Comparison of ENCODE assay signal across 22 cellular contexts in the genomic region with DNA sequence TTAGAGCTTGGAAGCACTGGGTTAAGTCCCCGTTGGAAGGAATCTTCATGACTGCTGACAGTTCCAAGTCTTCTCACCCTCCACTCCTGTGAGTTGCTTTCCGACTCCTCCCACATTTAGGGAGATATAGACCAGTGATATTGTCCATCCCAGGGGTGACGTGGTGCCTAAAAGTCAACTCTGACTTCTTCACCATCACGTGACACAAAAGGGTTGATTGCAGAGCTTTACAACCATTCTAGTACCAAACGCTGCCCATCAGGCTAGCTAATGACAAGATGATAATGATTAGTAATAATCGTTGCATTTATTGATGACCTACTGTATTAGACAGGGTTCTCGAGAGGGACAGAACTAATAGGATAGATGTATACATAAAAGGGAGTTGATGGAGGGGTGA.
"Had no signal": no experiment of that assay in that cellular context is flagged by ENCODE, and none has a peak within 500 bp of the region (broad histone marks: within the 10 kb centered on the region; RNA-seq: fewer than 3 reads in every experiment).

No MANE protein-coding gene starts in this region.

- ATAC-seq: Panc1, Right ventricle myocardium inferior, SK-N-SH treated with all-trans-retinoic acid at 6 μM for 48 hours had no signal

- DNase-seq: IMR-90, Kasumi-1, MM.1S, NCI-H1092 treated with DMSO at 0.1 percent for 48 hours, NCI-H1436, NCI-H187, NCI-H2029, NCI-H2081 treated with DMSO at 0.1 percent for 48 hours, NCI-H2171, NCI-H226, NCI-H446, NCI-H510A, NCI-H524 treated with DMSO at 0.1 percent for 48 hours, NCI-H69, NCI-H774, SHP77 treated with DMSO at 0.1 percent for 48 hours, SJCRH30 had no signal

- H3K4me2 ChIP-seq: KMS-11 had no signal

- H3K9ac ChIP-seq: KMS-11 had no signal

- H3K27ac ChIP-seq: KMS-11, RWPE1, SJCRH30 had no signal

- H3K36me3 ChIP-seq: SJCRH30 had no signal

- H3K4me3 ChIP-seq: SJCRH30 had no signal

- H3K27me3 ChIP-seq: SJCRH30 had no signal
